15 cellular contexts compared by ENCODE assay signal in genomic region chr4:184856277-184856609, GRCh38.
A peak's percentile ranks its signal among the peaks of the same experiment; 100 is the strongest.
DNase-seq lines count a peak whose midpoint lies in the region; ATAC-seq and TF ChIP-seq lines count a peak whose summit lies in the region.
"Had no signal": no experiment of that assay in that cellular context is flagged by ENCODE, and none has a peak within 500 bp of the region (broad histone marks: within the 10 kb centered on the region; RNA-seq: fewer than 3 reads in every experiment).

No MANE protein-coding gene starts in this region.

- peak; percentile 45 for ATAC-seq in HG03175 (IDR thresholded peaks at IDR 0.05; ENCODE audit: unreplicated experiment)
- ATAC-seq in GM21526 (IDR thresholded peaks at IDR 0.05; ENCODE audit: low FRiP score, unreplicated experiment) = no peak

- no peak overlapping the region for H3K4me3 ChIP-seq in muscle layer of duodenum (ENCODE audit: low read depth in 1 of 2, low read length in 2 of 2)
- H3K4me3 ChIP-seq: heart left ventricle, SK-N-MC had no signal

- peak overlapping the region; percentile 18 for H3K27ac ChIP-seq in muscle layer of duodenum (ENCODE audit: low read length)
- H3K27ac ChIP-seq: brain microvascular endothelial cell, parathyroid adenoma, SK-N-MC had no signal

- no peaks in the 10 kb centered on the region for H3K27me3 ChIP-seq in muscle layer of duodenum (ENCODE audit: low read depth, low read length)
- H3K27me3 ChIP-seq: brain microvascular endothelial cell, heart left ventricle had no signal

- no peaks in the 10 kb centered on the region for H3K9me3 ChIP-seq in muscle layer of duodenum (ENCODE audit: control insufficient read depth in 1 of 2, low read length in 2 of 2)
- H3K9me3 ChIP-seq: heart left ventricle had no signal

- H3K36me3 ChIP-seq in muscle layer of duodenum (ENCODE audit: control insufficient read depth in 1 of 2, insufficient read depth in 2 of 2, low read length in 2 of 2) = no peaks in the 10 kb centered on the region
- H3K36me3 ChIP-seq: brain microvascular endothelial cell, heart left ventricle had no signal

- TF ChIP-seq CTCF in GM13977 (IDR thresholded peaks at IDR 0.05; ENCODE audit: extremely low read depth, insufficient read depth, missing control alignments) (no peak), GM10266 (IDR thresholded peaks at IDR 0.05; ENCODE audit: control insufficient read depth, insufficient read depth, low read depth, missing control alignments) (no peak)

- in situ Hi-C loops in GM13977 (cut with MboI; ENCODE audit: low pct_unique_long_range_greater_than_20kb, low sequenced_read_pairs, unreplicated experiment) = no loop called here

- no peaks in the 10 kb centered on the region for H3K4me1 ChIP-seq in muscle layer of duodenum (ENCODE audit: control insufficient read depth in 1 of 2, insufficient read depth in 2 of 2, low read length in 2 of 2)
- H3K4me1 ChIP-seq: parathyroid adenoma had no signal

- DNase-seq in GM13977 (ENCODE audit: low spot score) (peak; percentile 40), SKM-1 (lab: John Stamatoyannopoulos, UW; ENCODE audit: unreplicated experiment) (peak; percentile 36), inferior parietal cortex (ENCODE audit: extremely low spot score) (no peak), NCI-H510A treated with DMSO at 0.1 percent for 48 hours (lab: John Stamatoyannopoulos, UW) (no peak), GM10266 (ENCODE audit: extremely low spot score) (no peak)
- DNase-seq: activated CD4-positive, alpha-beta T cell treated with anti-CD3 and anti-CD28 coated beads for 48 hours; brain microvascular endothelial cell; heart left ventricle; NCI-H146; NCI-H774 had no signal

Comparison
In these comparisons a context has a peak if more than half of its experiments do, and no peak if none do; other contexts are left out.
1. DNase-seq: peak in GM13977 (single experiment) and SKM-1 (single experiment); none in inferior parietal cortex (single experiment), NCI-H510A treated with DMSO at 0.1 percent for 48 hours (single experiment) and GM10266 (single experiment).